Comparison of ENCODE assay signal across 1 cellular context in the genomic region with DNA sequence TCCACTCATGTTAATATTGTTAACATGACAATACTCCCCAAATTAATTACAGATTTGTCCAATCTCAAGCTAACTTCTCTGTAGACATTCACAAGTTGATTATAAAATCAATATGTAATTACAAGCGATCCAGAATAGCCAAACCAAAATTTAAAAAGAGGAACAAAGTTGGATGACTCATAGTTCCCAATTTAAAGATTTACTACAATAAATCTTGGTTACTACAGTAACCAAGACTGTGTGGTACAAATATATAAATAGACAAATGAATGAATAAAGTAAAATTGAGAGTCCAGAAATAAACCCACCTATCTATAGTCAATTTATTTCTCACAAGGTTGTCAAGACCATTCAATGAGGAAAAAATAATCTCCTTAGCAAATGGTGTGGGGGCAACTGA.
A peak's percentile ranks its signal among the peaks of the same experiment; 100 is the strongest.
TF ChIP-seq lines count a peak whose summit lies in the region.

No MANE protein-coding gene starts in this region.

TF ChIP-seq in GM12878, 131 proteins besides CTCF, POLR2A, EP300 and RAD21:
- TF ChIP-seq PML (IDR thresholded peaks at IDR 0.05; ENCODE audit: low read length) (no peak), SMARCA5 (IDR thresholded peaks at IDR 0.05) (no peak), JUNB (IDR thresholded peaks at IDR 0.05) (peak; percentile 48), MEF2A (IDR thresholded peaks at IDR 0.05; ENCODE audit: insufficient read depth, low read depth, low read length) (peak; percentile 50; the same call in 1 of the 2 replicates)
- TF ChIP-seq, protein P1, sequence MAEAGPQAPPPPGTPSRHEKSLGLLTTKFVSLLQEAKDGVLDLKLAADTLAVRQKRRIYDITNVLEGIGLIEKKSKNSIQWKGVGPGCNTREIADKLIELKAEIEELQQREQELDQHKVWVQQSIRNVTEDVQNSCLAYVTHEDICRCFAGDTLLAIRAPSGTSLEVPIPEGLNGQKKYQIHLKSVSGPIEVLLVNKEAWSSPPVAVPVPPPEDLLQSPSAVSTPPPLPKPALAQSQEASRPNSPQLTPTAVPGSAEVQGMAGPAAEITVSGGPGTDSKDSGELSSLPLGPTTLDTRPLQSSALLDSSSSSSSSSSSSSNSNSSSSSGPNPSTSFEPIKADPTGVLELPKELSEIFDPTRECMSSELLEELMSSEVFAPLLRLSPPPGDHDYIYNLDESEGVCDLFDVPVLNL (IDR thresholded peaks at IDR 0.05; ENCODE audit: low read depth, low read length), result no peak
- TF ChIP-seq, protein P2, sequence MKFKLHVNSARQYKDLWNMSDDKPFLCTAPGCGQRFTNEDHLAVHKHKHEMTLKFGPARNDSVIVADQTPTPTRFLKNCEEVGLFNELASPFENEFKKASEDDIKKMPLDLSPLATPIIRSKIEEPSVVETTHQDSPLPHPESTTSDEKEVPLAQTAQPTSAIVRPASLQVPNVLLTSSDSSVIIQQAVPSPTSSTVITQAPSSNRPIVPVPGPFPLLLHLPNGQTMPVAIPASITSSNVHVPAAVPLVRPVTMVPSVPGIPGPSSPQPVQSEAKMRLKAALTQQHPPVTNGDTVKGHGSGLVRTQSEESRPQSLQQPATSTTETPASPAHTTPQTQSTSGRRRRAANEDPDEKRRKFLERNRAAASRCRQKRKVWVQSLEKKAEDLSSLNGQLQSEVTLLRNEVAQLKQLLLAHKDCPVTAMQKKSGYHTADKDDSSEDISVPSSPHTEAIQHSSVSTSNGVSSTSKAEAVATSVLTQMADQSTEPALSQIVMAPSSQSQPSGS (IDR thresholded peaks at IDR 0.05; ENCODE audit: low read length), result no peak
- TF ChIP-seq, protein P3, sequence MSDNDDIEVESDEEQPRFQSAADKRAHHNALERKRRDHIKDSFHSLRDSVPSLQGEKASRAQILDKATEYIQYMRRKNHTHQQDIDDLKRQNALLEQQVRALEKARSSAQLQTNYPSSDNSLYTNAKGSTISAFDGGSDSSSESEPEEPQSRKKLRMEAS (IDR thresholded peaks at IDR 0.05; ENCODE audit: low read depth, low read length), result no peak
- TF ChIP-seq, protein P4, sequence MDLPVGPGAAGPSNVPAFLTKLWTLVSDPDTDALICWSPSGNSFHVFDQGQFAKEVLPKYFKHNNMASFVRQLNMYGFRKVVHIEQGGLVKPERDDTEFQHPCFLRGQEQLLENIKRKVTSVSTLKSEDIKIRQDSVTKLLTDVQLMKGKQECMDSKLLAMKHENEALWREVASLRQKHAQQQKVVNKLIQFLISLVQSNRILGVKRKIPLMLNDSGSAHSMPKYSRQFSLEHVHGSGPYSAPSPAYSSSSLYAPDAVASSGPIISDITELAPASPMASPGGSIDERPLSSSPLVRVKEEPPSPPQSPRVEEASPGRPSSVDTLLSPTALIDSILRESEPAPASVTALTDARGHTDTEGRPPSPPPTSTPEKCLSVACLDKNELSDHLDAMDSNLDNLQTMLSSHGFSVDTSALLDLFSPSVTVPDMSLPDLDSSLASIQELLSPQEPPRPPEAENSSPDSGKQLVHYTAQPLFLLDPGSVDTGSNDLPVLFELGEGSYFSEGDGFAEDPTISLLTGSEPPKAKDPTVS (IDR thresholded peaks at IDR 0.05; ENCODE audit: low read depth, low read length), result no peak
